Comparison of ENCODE assay signal across 20 cellular contexts in the genomic region with DNA sequence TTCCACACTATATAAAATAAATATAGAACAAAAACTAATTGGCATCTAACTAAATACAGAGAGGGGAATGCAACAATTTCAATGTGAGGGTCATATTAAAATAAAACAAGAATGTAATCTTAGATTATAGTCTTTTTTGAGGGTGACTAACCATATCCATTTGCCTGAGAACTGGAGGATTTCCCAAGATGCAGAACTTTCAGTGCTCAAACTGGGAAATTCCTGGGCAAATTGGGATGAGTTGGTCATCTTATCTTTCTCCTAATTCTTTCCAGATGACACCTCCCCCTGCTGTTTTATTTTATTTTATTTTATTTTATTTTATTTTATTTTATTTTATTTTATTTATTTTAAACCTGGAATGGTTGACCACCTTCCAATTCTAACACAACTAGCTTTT.
DNase-seq lines count a peak whose midpoint lies in the region; ATAC-seq and TF ChIP-seq lines count a peak whose summit lies in the region.
"Had no signal": no experiment of that assay in that cellular context is flagged by ENCODE, and none has a peak within 500 bp of the region (broad histone marks: within the 10 kb centered on the region; RNA-seq: fewer than 3 reads in every experiment).

No MANE protein-coding gene starts in this region.

- H3K9me3 Mint-ChIP-seq in endothelial cell (ENCODE audit: unreplicated experiment), result no peaks in the 10 kb centered on the region

- TF ChIP-seq POLR2A in sigmoid colon (IDR thresholded peaks at IDR 0.05), result no peak

- no peak overlapping the region for H2AK5ac ChIP-seq in mesendoderm (ENCODE audit: low read length)

- no peak overlapping the region for H3K27ac ChIP-seq in mesendoderm (ENCODE audit: low read depth, low read length)
- H3K27ac ChIP-seq in sigmoid colon, result no peak overlapping the region
- H3K27ac ChIP-seq: KMS-11, RWPE1 had no signal

- H3K4me1 Mint-ChIP-seq in endothelial cell (ENCODE audit: unreplicated experiment), result no peaks in the 10 kb centered on the region
- H3K4me1 Mint-ChIP-seq: CD14-positive monocyte had no signal

- no peak for TF ChIP-seq EP300 in sigmoid colon (IDR thresholded peaks at IDR 0.05)

- TF ChIP-seq CTCF in endothelial cell (IDR thresholded peaks at IDR 0.05; ENCODE audit: unreplicated experiment) (no peak), sigmoid colon (IDR thresholded peaks at IDR 0.05) (no peak)

- H2BK120ac ChIP-seq in mesendoderm (ENCODE audit: low read depth, low read length), result no peak overlapping the region

- no peak overlapping the region for H3K4ac ChIP-seq in mesendoderm (ENCODE audit: low read depth, low read length)

- no peak overlapping the region for H3K4me3 ChIP-seq in mesendoderm (ENCODE audit: low read length)
- no peak overlapping the region for H3K4me3 ChIP-seq in sigmoid colon
- H3K4me3 ChIP-seq: MG63 had no signal

- H3K27me3 Mint-ChIP-seq in endothelial cell (ENCODE audit: unreplicated experiment), result no peaks in the 10 kb centered on the region

- no peak for ATAC-seq in HG03135 (IDR thresholded peaks at IDR 0.05; ENCODE audit: unreplicated experiment)
- ATAC-seq: HCT116, PC-3 had no signal

- no peaks in the 10 kb centered on the region for H3K36me3 Mint-ChIP-seq in endothelial cell (ENCODE audit: low read depth, unreplicated experiment)
- H3K36me3 Mint-ChIP-seq: CD14-positive monocyte had no signal

- no peak overlapping the region for H4K8ac ChIP-seq in mesendoderm (ENCODE audit: low read depth, low read length)

- H3K18ac ChIP-seq in mesendoderm (ENCODE audit: low read length), result no peak overlapping the region

- H3K27me3 ChIP-seq in mesendoderm (ENCODE audit: insufficient read depth, low read length, poor library complexity) (no peaks in the 10 kb centered on the region), sigmoid colon (no peaks in the 10 kb centered on the region)
- H3K27me3 ChIP-seq: MG63 had no signal

- intact Hi-C loops in sigmoid colon (cut with DNase I), result no loop called here

- H2BK15ac ChIP-seq in mesendoderm (replicated peaks; ENCODE audit: low read depth), result no peak overlapping the region

- H3K23ac ChIP-seq in mesendoderm (ENCODE audit: low read length), result no peak overlapping the region

- H3K56ac ChIP-seq in mesendoderm (ENCODE audit: low read length), result no peak overlapping the region

- no peaks in the 10 kb centered on the region for H3K9me3 ChIP-seq in sigmoid colon
- H3K9me3 ChIP-seq: MG63 had no signal

- no peak overlapping the region for H2BK5ac ChIP-seq in mesendoderm (ENCODE audit: low read length)

- H3K9ac ChIP-seq in mesendoderm (ENCODE audit: low read length), result no peak overlapping the region
- H3K9ac ChIP-seq: KMS-11 had no signal

- H3K79me2 ChIP-seq in mesendoderm (ENCODE audit: control insufficient read depth, insufficient read depth, low read length), result no peaks in the 10 kb centered on the region

- no peak overlapping the region for H3K27ac Mint-ChIP-seq in endothelial cell (ENCODE audit: unreplicated experiment)
- H3K27ac Mint-ChIP-seq: CD14-positive monocyte had no signal

- no peaks in the 10 kb centered on the region for H3K4me1 ChIP-seq in mesendoderm (ENCODE audit: control insufficient read depth, low read depth, low read length)
- no peaks in the 10 kb centered on the region for H3K4me1 ChIP-seq in sigmoid colon

- no peak overlapping the region for H4K5ac ChIP-seq in mesendoderm (ENCODE audit: low read length)

- DNase-seq in ELR (ENCODE audit: low read depth), result peak; percentile 4
- DNase-seq in LHCN-M2 (ENCODE audit: low read depth), result peak; percentile 12
- peak; percentile 42 for DNase-seq in fibroblast of gingiva (ENCODE audit: low read depth)
- no peak for DNase-seq in mesendoderm
- no peak for DNase-seq in endothelial cell (ENCODE audit: low spot score)
- DNase-seq in sigmoid colon, result no peak
- DNase-seq: DMS79, GF-D8, GOT3, MG63, NCI-H1048, NCI-H1436 treated with DMSO at 0.1 percent for 48 hours, NCI-H2029, NCI-H526, PC-3 had no signal

- H3K4me3 Mint-ChIP-seq in endothelial cell (ENCODE audit: unreplicated experiment), result no peak overlapping the region
- H3K4me3 Mint-ChIP-seq: CD14-positive monocyte had no signal

- H3K4me2 ChIP-seq in mesendoderm (ENCODE audit: low read length), result no peak overlapping the region
- H3K4me2 ChIP-seq: KMS-11 had no signal

- H3K79me1 ChIP-seq in mesendoderm (ENCODE audit: low read length), result no peaks in the 10 kb centered on the region

- no peaks in the 10 kb centered on the region for H3K36me3 ChIP-seq in mesendoderm (ENCODE audit: control insufficient read depth, insufficient read depth, low read length)
- H3K36me3 ChIP-seq in sigmoid colon, result no peaks in the 10 kb centered on the region
- H3K36me3 ChIP-seq: MG63 had no signal

Comparison
In these comparisons a context has a peak if more than half of its experiments do, and no peak if none do; other contexts are left out.
1. DNase-seq: peak in ELR (single experiment), LHCN-M2 (single experiment) and fibroblast of gingiva (single experiment); none in mesendoderm (single experiment), endothelial cell (single experiment) and sigmoid colon (single experiment).